Comparison of ENCODE assay signal across 1 cellular context in genomic region chr2:120238728-120239487, GRCh38.
A peak's percentile ranks its signal among the peaks of the same experiment; 100 is the strongest.
TF ChIP-seq lines count a peak whose summit lies in the region.

No MANE protein-coding gene starts in this region.

TF ChIP-seq in HepG2, 621 proteins besides CTCF, POLR2A, EP300 and RAD21 (continued from another document and continues in another):
- 0 out of 2 replicates have a peak, but pooled peaks have one; percentile 25 for TF ChIP-seq POGK (CRISPR knock-in tag; conservative IDR thresholded peaks at IDR 0.05)
- 0 out of 2 replicates have a peak, but pooled peaks have one; percentile 48 for TF ChIP-seq KAT7 (CRISPR knock-in tag; IDR thresholded peaks at IDR 0.05; ENCODE audit: borderline replicate concordance)
- peak; percentile 26; the same call in 1 of the 2 replicates for TF ChIP-seq PHF8 (CRISPR knock-in tag; IDR thresholded peaks at IDR 0.05)
- TF ChIP-seq PHF20 (CRISPR knock-in tag; IDR thresholded peaks at IDR 0.05) = no peak
- no peak; the same call in 1 of the 2 replicates for TF ChIP-seq ZNF335 (CRISPR knock-in tag; IDR thresholded peaks at IDR 0.05)
- no peak for TF ChIP-seq NCOA5 (CRISPR knock-in tag; IDR thresholded peaks at IDR 0.05)
- TF ChIP-seq SP4 (CRISPR knock-in tag; IDR thresholded peaks at IDR 0.05) = peak; percentile 62; the same call in 1 of the 2 replicates
- no peak for TF ChIP-seq MED13 (CRISPR knock-in tag; IDR thresholded peaks at IDR 0.05)
- 0 out of 2 replicates have a peak, but pooled peaks have one; percentile 10 for TF ChIP-seq ZNF678 (CRISPR knock-in tag; IDR thresholded peaks at IDR 0.05)
- peak; percentile 34; the same call in 1 of the 2 replicates for TF ChIP-seq ZNF580 (CRISPR knock-in tag; IDR thresholded peaks at IDR 0.05; ENCODE audit: borderline replicate concordance, low read depth)
- TF ChIP-seq KLF13 (CRISPR knock-in tag; IDR thresholded peaks at IDR 0.05) = no peak
- TF ChIP-seq GRHL1 (CRISPR knock-in tag; conservative IDR thresholded peaks at IDR 0.05) = no peak
- no peak for TF ChIP-seq MYPOP (CRISPR knock-in tag; IDR thresholded peaks at IDR 0.05)
- TF ChIP-seq PRDM15 (CRISPR knock-in tag; IDR thresholded peaks at IDR 0.05) = no peak
- TF ChIP-seq RBM39 (IDR thresholded peaks at IDR 0.05; ENCODE audit: low read depth, low read length, poor library complexity, severe bottlenecking) = peak; percentile 40
- peak; percentile 65; the same call in 1 of the 2 replicates for TF ChIP-seq HOXA3 (CRISPR knock-in tag; IDR thresholded peaks at IDR 0.05)
- peak; percentile 74; the same call in 1 of the 2 replicates for TF ChIP-seq WIZ (CRISPR knock-in tag; IDR thresholded peaks at IDR 0.05)
- TF ChIP-seq ZNF232 (CRISPR knock-in tag; IDR thresholded peaks at IDR 0.05; ENCODE audit: borderline replicate concordance) = no peak
- TF ChIP-seq ZBTB37 (CRISPR knock-in tag; IDR thresholded peaks at IDR 0.05) = no peak
- no peak for TF ChIP-seq ZNF562 (CRISPR knock-in tag; IDR thresholded peaks at IDR 0.05; ENCODE audit: borderline replicate concordance)
- TF ChIP-seq ZNF367 (CRISPR knock-in tag; IDR thresholded peaks at IDR 0.05; ENCODE audit: borderline replicate concordance) = no peak
- TF ChIP-seq TOPORS (CRISPR knock-in tag; IDR thresholded peaks at IDR 0.05) = no peak
- TF ChIP-seq GMEB2 (CRISPR knock-in tag; IDR thresholded peaks at IDR 0.05; ENCODE audit: low read depth) = no peak
- no peak for TF ChIP-seq ZNF282 (IDR thresholded peaks at IDR 0.05; ENCODE audit: partially characterized antibody)
- TF ChIP-seq ZBTB1 (CRISPR knock-in tag; IDR thresholded peaks at IDR 0.05; ENCODE audit: borderline replicate concordance) = no peak
- no peak for TF ChIP-seq FOXO4 (CRISPR knock-in tag; conservative IDR thresholded peaks at IDR 0.05)
- no peak; the same call in 1 of the 2 replicates for TF ChIP-seq RCOR2 (CRISPR knock-in tag; IDR thresholded peaks at IDR 0.05)
- TF ChIP-seq ZNF180 (CRISPR knock-in tag; IDR thresholded peaks at IDR 0.05; ENCODE audit: borderline replicate concordance, low read depth) = no peak
- TF ChIP-seq ZNF331 (CRISPR knock-in tag; IDR thresholded peaks at IDR 0.05) = 0 out of 2 replicates have a peak, but pooled peaks have one; percentile 49
- TF ChIP-seq FOXP4 (CRISPR knock-in tag; IDR thresholded peaks at IDR 0.05) = peak; percentile 29; the same call in 1 of the 2 replicates
- TF ChIP-seq IKZF4 (CRISPR knock-in tag; IDR thresholded peaks at IDR 0.05; ENCODE audit: borderline replicate concordance, low read depth, not compliant biosample characterization) = peak; percentile 17
- no peak for TF ChIP-seq ZMAT5 (CRISPR knock-in tag; IDR thresholded peaks at IDR 0.05; ENCODE audit: borderline replicate concordance, low read depth)
- TF ChIP-seq TERF1 (CRISPR knock-in tag; IDR thresholded peaks at IDR 0.05) = no peak
- no peak; the same call in 1 of the 2 replicates for TF ChIP-seq ZNF891 (CRISPR knock-in tag; IDR thresholded peaks at IDR 0.05)
- TF ChIP-seq HNF1B (CRISPR knock-in tag; IDR thresholded peaks at IDR 0.05) = no peak; the same call in 1 of the 2 replicates
- TF ChIP-seq MBNL3 (CRISPR knock-in tag; conservative IDR thresholded peaks at IDR 0.05) = no peak
- no peak for TF ChIP-seq NFYB (CRISPR knock-in tag; IDR thresholded peaks at IDR 0.05)
- TF ChIP-seq ZNF33A (CRISPR knock-in tag; IDR thresholded peaks at IDR 0.05; ENCODE audit: borderline replicate concordance) = no peak
- 0 out of 2 replicates have a peak, but pooled peaks have one; percentile 40 for TF ChIP-seq ZNF746 (CRISPR knock-in tag; IDR thresholded peaks at IDR 0.05)
- TF ChIP-seq ZNF749 (CRISPR knock-in tag; IDR thresholded peaks at IDR 0.05; ENCODE audit: borderline replicate concordance) = no peak
